In genomic region chr2:197502201-197502600, GRCh38 we compare ENCODE assay signal across 2 cellular contexts.
TF ChIP-seq lines count a peak whose summit lies in the region.

No MANE protein-coding gene starts in this region.

TF ChIP-seq in SK-N-SH, 30 proteins besides CTCF, POLR2A, EP300 and RAD21 (continued from another document):
- TF ChIP-seq NRF1 (IDR thresholded peaks at IDR 0.05; ENCODE audit: low read depth, low read length) (no peak), NFIC (IDR thresholded peaks at IDR 0.05; ENCODE audit: borderline replicate concordance) (no peak), SMC3 (IDR thresholded peaks at IDR 0.05; ENCODE audit: low read depth, low read length) (no peak), RCOR1 (IDR thresholded peaks at IDR 0.05; ENCODE audit: low read length) (no peak), USF1 (IDR thresholded peaks at IDR 0.05; ENCODE audit: borderline replicate concordance, low read depth) (no peak), MEF2A (IDR thresholded peaks at IDR 0.05; ENCODE audit: borderline replicate concordance, low read depth) (no peak), REST (IDR thresholded peaks at IDR 0.05; ENCODE audit: low read depth, low read length) (no peak)

TF ChIP-seq in SK-N-SH treated with all-trans-retinoic acid at 6 μM for 48 hours, 23 proteins besides CTCF, POLR2A, EP300 and RAD21 (continued from another document):
- no peak for TF ChIP-seq CSRNP3 (CRISPR knock-in tag; IDR thresholded peaks at IDR 0.05)
